Comparison of ENCODE assay signal across 31 cellular contexts in the genomic region with DNA sequence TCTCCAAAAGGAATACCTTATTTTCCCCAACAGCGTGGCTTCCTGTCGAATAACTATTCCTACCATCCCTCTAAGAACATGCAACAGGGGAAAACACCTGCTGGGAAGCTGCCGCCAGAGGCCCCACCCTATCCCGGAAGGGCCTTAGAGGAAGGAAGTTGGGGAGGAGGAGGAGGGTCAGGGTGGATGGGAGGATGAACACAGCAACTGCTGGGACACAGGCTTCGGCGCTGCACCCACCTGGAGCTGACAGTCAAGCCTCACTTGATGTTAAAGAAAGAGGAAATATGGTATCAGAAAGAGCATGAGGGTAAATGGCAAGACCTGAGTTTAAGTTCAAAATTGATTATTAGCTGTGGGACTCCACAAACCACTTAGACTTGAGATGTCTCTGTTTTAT.
"Had no signal": no experiment of that assay in that cellular context is flagged by ENCODE, and none has a peak within 500 bp of the region (broad histone marks: within the 10 kb centered on the region; RNA-seq: fewer than 3 reads in every experiment).

No MANE protein-coding gene starts in this region.

- H3K9me3 Mint-ChIP-seq: activated CD4-positive, alpha-beta memory T cell treated with anti-CD3 and anti-CD28 coated beads, Interleukin-2, amount 10 ng/mL, durations not matched to agents 7 days and 5 days; activated CD4-positive, alpha-beta T cell treated with anti-CD3 and anti-CD28 coated beads, Interleukin-2, amount 10 ng/mL, durations not matched to agents 7 days and 5 days; activated naive CD4-positive, alpha-beta T cell treated with anti-CD3 and anti-CD28 coated beads, Interleukin-2, amount 10 ng/mL, durations not matched to agents 7 days and 5 days; activated naive CD4-positive, alpha-beta T cell treated with anti-CD3 and anti-CD28 coated beads, Interleukin-2, amount 50 U/mL, for 72 hours; activated naive CD8-positive, alpha-beta T cell treated with anti-CD3 and anti-CD28 coated beads, Interleukin-2, amount 10 ng/mL, durations not matched to agents 7 days and 5 days; activated T-cell treated with anti-CD3 and anti-CD28 coated beads, Interleukin-2, amount 50 U/mL, for 24 hours; activated T-cell treated with anti-CD3 and anti-CD28 coated beads, Interleukin-2, amount 50 U/mL, for 72 hours; brain; T-cell; T-helper 1 cell treated with Interleukin-12 subunit alpha and Interleukin-12 subunit beta and Interleukin-4 antibody, amounts not matched to agents 30 μg/mL and 1 μg/mL, for 36 hours; T-helper 2 cell treated with Interferon-gamma antibody and Interleukin-4, amounts not matched to agents 5 μg/mL and 100 μg/mL, for 36 hours had no signal

- H3K36me3 Mint-ChIP-seq: activated naive CD4-positive, alpha-beta T cell treated with anti-CD3 and anti-CD28 coated beads, Interleukin-2, amount 10 ng/mL, durations not matched to agents 7 days and 5 days; activated naive CD4-positive, alpha-beta T cell treated with anti-CD3 and anti-CD28 coated beads, Interleukin-2, amount 50 U/mL, for 72 hours; activated naive CD8-positive, alpha-beta T cell treated with anti-CD3 and anti-CD28 coated beads, Interleukin-2, amount 10 ng/mL, durations not matched to agents 7 days and 5 days; brain; T-cell had no signal

- DNase-seq: activated CD4-positive, alpha-beta memory T cell treated with anti-CD3 and anti-CD28 coated beads, Interleukin-2, amount 10 ng/mL, durations not matched to agents 7 days and 5 days; activated CD4-positive, alpha-beta T cell treated with anti-CD3 and anti-CD28 coated beads for 1 hour; activated CD4-positive, alpha-beta T cell treated with anti-CD3 and anti-CD28 coated beads for 4 hours; activated CD4-positive, alpha-beta T cell treated with anti-CD3 and anti-CD28 coated beads, Interleukin-2, amount 10 ng/mL, durations not matched to agents 7 days and 5 days; activated CD4-positive, alpha-beta T cell treated with anti-CD3 and anti-CD28 coated beads, Interleukin-2, amount 50 U/mL, for 4 hours; activated CD4-positive, CD25-positive, alpha-beta regulatory T cell; activated CD8-positive, alpha-beta memory T cell treated with anti-CD3 and anti-CD28 coated beads, Interleukin-2, amount 50 U/mL, for 48 hours; activated gamma-delta T cell; activated naive CD4-positive, alpha-beta T cell; activated naive CD4-positive, alpha-beta T cell treated with anti-CD3 and anti-CD28 coated beads, Interleukin-2, amount 10 ng/mL, durations not matched to agents 7 days and 5 days; activated naive CD8-positive, alpha-beta T cell treated with anti-CD3 and anti-CD28 coated beads, Interleukin-2, amount 10 ng/mL, durations not matched to agents 7 days and 5 days; activated T-cell treated with anti-CD3 and anti-CD28 coated beads for 4 hours; activated T-cell treated with anti-CD3 and anti-CD28 coated beads, Interleukin-2, amount 50 U/mL, for 24 hours; activated T-cell treated with anti-CD3 and anti-CD28 coated beads, Interleukin-2, amount 50 U/mL, for 72 hours; central memory CD4-positive, alpha-beta T cell; cerebellar nuclear complex; colonic mucosa; effector CD8-positive, alpha-beta T cell; esophagus squamous epithelium; foreskin melanocyte; T-cell; T1000 had no signal

- H3K27ac Mint-ChIP-seq: activated CD4-positive, alpha-beta memory T cell treated with anti-CD3 and anti-CD28 coated beads, Interleukin-2, amount 10 ng/mL, durations not matched to agents 7 days and 5 days; activated naive CD4-positive, alpha-beta T cell treated with anti-CD3 and anti-CD28 coated beads, Interleukin-2, amount 10 ng/mL, durations not matched to agents 7 days and 5 days; activated naive CD4-positive, alpha-beta T cell treated with anti-CD3 and anti-CD28 coated beads, Interleukin-2, amount 50 U/mL, for 72 hours; activated naive CD8-positive, alpha-beta T cell treated with anti-CD3 and anti-CD28 coated beads, Interleukin-2, amount 10 ng/mL, durations not matched to agents 7 days and 5 days; activated T-cell treated with anti-CD3 and anti-CD28 coated beads, Interleukin-2, amount 50 U/mL, for 24 hours; activated T-cell treated with anti-CD3 and anti-CD28 coated beads, Interleukin-2, amount 50 U/mL, for 72 hours; brain; T-cell; T-helper 1 cell treated with Interleukin-12 subunit alpha and Interleukin-12 subunit beta and Interleukin-4 antibody, amounts not matched to agents 30 μg/mL and 1 μg/mL, for 36 hours; T-helper 2 cell treated with Interferon-gamma antibody and Interleukin-4, amounts not matched to agents 5 μg/mL and 100 μg/mL, for 36 hours had no signal

- H3K27ac ChIP-seq: ascending aorta, breast epithelium, cardiac muscle cell, colonic mucosa, epithelial cell of prostate, esophagus squamous epithelium, gastroesophageal sphincter had no signal

- ATAC-seq: activated naive CD4-positive, alpha-beta T cell treated with anti-CD3 and anti-CD28 coated beads, Interleukin-2, amount 50 U/mL, for 72 hours; activated T-cell treated with anti-CD3 and anti-CD28 coated beads, Interleukin-2, amount 50 U/mL, for 72 hours; gastroesophageal sphincter; T-cell had no signal

- H3K9me3 ChIP-seq: ascending aorta, breast epithelium, colonic mucosa, esophagus squamous epithelium, gastroesophageal sphincter had no signal

- H3K4me1 ChIP-seq: ascending aorta, breast epithelium, colonic mucosa, esophagus squamous epithelium, gastroesophageal sphincter had no signal

- H3K4me3 ChIP-seq: ascending aorta, breast epithelium, cardiac muscle cell, colonic mucosa, esophagus squamous epithelium, gastroesophageal sphincter had no signal

- H3K27me3 ChIP-seq: ascending aorta, breast epithelium, colonic mucosa, esophagus squamous epithelium, gastroesophageal sphincter had no signal

- H3K36me3 ChIP-seq: ascending aorta, breast epithelium, cardiac muscle cell, colonic mucosa, esophagus squamous epithelium, gastroesophageal sphincter had no signal

- H3K4me3 Mint-ChIP-seq: activated CD4-positive, alpha-beta memory T cell treated with anti-CD3 and anti-CD28 coated beads, Interleukin-2, amount 10 ng/mL, durations not matched to agents 7 days and 5 days; activated CD4-positive, alpha-beta T cell treated with anti-CD3 and anti-CD28 coated beads, Interleukin-2, amount 10 ng/mL, durations not matched to agents 7 days and 5 days; activated naive CD4-positive, alpha-beta T cell treated with anti-CD3 and anti-CD28 coated beads, Interleukin-2, amount 10 ng/mL, durations not matched to agents 7 days and 5 days; activated naive CD8-positive, alpha-beta T cell treated with anti-CD3 and anti-CD28 coated beads, Interleukin-2, amount 10 ng/mL, durations not matched to agents 7 days and 5 days; activated T-cell treated with anti-CD3 and anti-CD28 coated beads, Interleukin-2, amount 50 U/mL, for 24 hours; activated T-cell treated with anti-CD3 and anti-CD28 coated beads, Interleukin-2, amount 50 U/mL, for 72 hours; brain; T-cell; T-helper 1 cell treated with Interleukin-12 subunit alpha and Interleukin-12 subunit beta and Interleukin-4 antibody, amounts not matched to agents 30 μg/mL and 1 μg/mL, for 36 hours; T-helper 2 cell treated with Interferon-gamma antibody and Interleukin-4, amounts not matched to agents 5 μg/mL and 100 μg/mL, for 36 hours had no signal
